In the genomic region with DNA sequence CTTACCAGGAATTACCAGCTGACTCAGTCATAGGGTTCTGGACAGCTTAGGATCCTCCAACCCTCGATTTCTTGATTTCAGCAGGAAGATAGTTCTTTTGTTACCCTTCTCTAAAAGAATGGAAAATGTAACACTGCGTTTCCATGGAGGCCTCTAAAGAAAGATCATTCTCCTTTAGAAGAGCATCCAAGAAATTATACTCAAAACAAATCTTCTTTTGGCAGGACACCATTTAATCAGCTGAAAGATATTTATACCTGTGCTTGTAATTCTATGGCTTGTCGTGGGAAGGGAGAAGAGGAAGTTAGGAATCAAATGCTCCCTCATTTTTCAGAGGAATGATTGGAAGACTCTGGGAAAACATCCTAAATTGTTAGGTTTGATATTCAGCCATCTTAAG, we compare ENCODE assay signal across 32 cellular contexts.
"Had no signal": no experiment of that assay in that cellular context is flagged by ENCODE, and none has a peak within 500 bp of the region (broad histone marks: within the 10 kb centered on the region; RNA-seq: fewer than 3 reads in every experiment).

No MANE protein-coding gene starts in this region.

- H3K27ac ChIP-seq: ascending aorta, cardiac muscle cell, Peyer's patch, SJSA1, VCaP had no signal

- H3K9me3 Mint-ChIP-seq: activated naive CD4-positive, alpha-beta T cell treated with anti-CD3 and anti-CD28 coated beads, Interleukin-2, amount 50 U/mL, for 24 hours; central memory CD8-positive, alpha-beta T cell; T-cell had no signal

- H3K9me3 ChIP-seq: ascending aorta, Peyer's patch, SJSA1, SK-N-SH had no signal

- H3K4me3 ChIP-seq: ascending aorta, cardiac muscle cell, Peyer's patch, SJSA1 had no signal

- H3K4me1 Mint-ChIP-seq: activated CD4-positive, alpha-beta memory T cell treated with anti-CD3 and anti-CD28 coated beads, Interleukin-2, amount 10 ng/mL, durations not matched to agents 7 days and 5 days; activated CD8-positive, alpha-beta memory T cell treated with anti-CD3 and anti-CD28 coated beads, Interleukin-2, amount 10 ng/mL, durations not matched to agents 7 days and 5 days; activated naive CD4-positive, alpha-beta T cell treated with anti-CD3 and anti-CD28 coated beads, Interleukin-2, amount 50 U/mL, for 24 hours; activated naive CD8-positive, alpha-beta T cell treated with anti-CD3 and anti-CD28 coated beads, Interleukin-2, amount 10 ng/mL, durations not matched to agents 7 days and 5 days; central memory CD8-positive, alpha-beta T cell; T-cell had no signal

- H3K27me3 Mint-ChIP-seq: activated CD4-positive, alpha-beta memory T cell treated with anti-CD3 and anti-CD28 coated beads, Interleukin-2, amount 10 ng/mL, durations not matched to agents 7 days and 5 days; activated CD8-positive, alpha-beta memory T cell treated with anti-CD3 and anti-CD28 coated beads, Interleukin-2, amount 10 ng/mL, durations not matched to agents 7 days and 5 days; activated naive CD4-positive, alpha-beta T cell treated with anti-CD3 and anti-CD28 coated beads, Interleukin-2, amount 50 U/mL, for 24 hours; activated naive CD8-positive, alpha-beta T cell treated with anti-CD3 and anti-CD28 coated beads, Interleukin-2, amount 10 ng/mL, durations not matched to agents 7 days and 5 days; central memory CD8-positive, alpha-beta T cell; T-cell; T-helper 17 cell had no signal

- H3K4me1 ChIP-seq: ascending aorta, Peyer's patch, SJSA1 had no signal

- ATAC-seq: activated CD8-positive, alpha-beta memory T cell treated with anti-CD3 and anti-CD28 coated beads, Interleukin-2, amount 10 ng/mL, durations not matched to agents 7 days and 5 days; T-cell; T-helper 17 cell had no signal

- DNase-seq: activated CD4-positive, alpha-beta memory T cell treated with anti-CD3 and anti-CD28 coated beads, Interleukin-2, amount 10 ng/mL, durations not matched to agents 7 days and 5 days; activated CD4-positive, alpha-beta T cell treated with anti-CD3 and anti-CD28 coated beads for 1 hour; activated CD4-positive, alpha-beta T cell treated with anti-CD3 and anti-CD28 coated beads for 48 hours; activated CD4-positive, CD25-positive, alpha-beta regulatory T cell; activated CD8-positive, alpha-beta memory T cell treated with anti-CD3 and anti-CD28 coated beads for 24 hours; activated CD8-positive, alpha-beta memory T cell treated with anti-CD3 and anti-CD28 coated beads, Interleukin-2, amount 10 ng/mL, durations not matched to agents 7 days and 5 days; activated CD8-positive, alpha-beta memory T cell treated with anti-CD3 and anti-CD28 coated beads, Interleukin-2, amount 50 U/mL, for 48 hours; activated gamma-delta T cell; activated naive CD4-positive, alpha-beta T cell treated with Interleukin-2 at 50 U/mL for 16 hours; activated naive CD8-positive, alpha-beta T cell treated with anti-CD3 and anti-CD28 coated beads, Interleukin-2, amount 10 ng/mL, durations not matched to agents 7 days and 5 days; amygdala; Karpas-422; KBM-7; NCI-H1105 treated with DMSO at 0.1 percent for 48 hours; NCI-H1436 treated with DMSO at 0.1 percent for 48 hours; NCI-H1694 treated with DMSO at 0.1 percent for 48 hours; NCI-H2029; NCI-H345; Peyer's patch; RPMI8226; SHP77 treated with DMSO at 0.1 percent for 48 hours; SK-N-SH; T-cell; T-helper 17 cell; T-helper 9 cell had no signal

- H3K4me3 Mint-ChIP-seq: activated CD4-positive, alpha-beta memory T cell treated with anti-CD3 and anti-CD28 coated beads, Interleukin-2, amount 10 ng/mL, durations not matched to agents 7 days and 5 days; activated CD8-positive, alpha-beta memory T cell treated with anti-CD3 and anti-CD28 coated beads, Interleukin-2, amount 10 ng/mL, durations not matched to agents 7 days and 5 days; activated naive CD4-positive, alpha-beta T cell treated with anti-CD3 and anti-CD28 coated beads, Interleukin-2, amount 50 U/mL, for 24 hours; activated naive CD8-positive, alpha-beta T cell treated with anti-CD3 and anti-CD28 coated beads, Interleukin-2, amount 10 ng/mL, durations not matched to agents 7 days and 5 days; central memory CD8-positive, alpha-beta T cell; T-cell; T-helper 17 cell had no signal

- H3K27ac Mint-ChIP-seq: activated CD4-positive, alpha-beta memory T cell treated with anti-CD3 and anti-CD28 coated beads, Interleukin-2, amount 10 ng/mL, durations not matched to agents 7 days and 5 days; activated CD8-positive, alpha-beta memory T cell treated with anti-CD3 and anti-CD28 coated beads, Interleukin-2, amount 10 ng/mL, durations not matched to agents 7 days and 5 days; activated naive CD4-positive, alpha-beta T cell treated with anti-CD3 and anti-CD28 coated beads, Interleukin-2, amount 50 U/mL, for 24 hours; activated naive CD8-positive, alpha-beta T cell treated with anti-CD3 and anti-CD28 coated beads, Interleukin-2, amount 10 ng/mL, durations not matched to agents 7 days and 5 days; activated T-helper 2 cell treated with anti-CD3 and anti-CD28 coated beads, Interferon-gamma antibody, Interleukin-2, Interleukin-4, amounts not matched to agents 10 μg/mL and 5 μg/mL and 100 μg/mL, durations not matched to agents 14 hours and 24 hours and 36 hours; T-cell; T-helper 17 cell had no signal

- H3K36me3 ChIP-seq: cardiac muscle cell, SJSA1 had no signal

- H3K27me3 ChIP-seq: ascending aorta, cardiac muscle cell, Peyer's patch, SJSA1 had no signal
